ENCODE assay signal across 1 cellular context in genomic region chr3:196948442-196949365, GRCh38.
TF ChIP-seq lines count a peak whose summit lies in the region.

No MANE protein-coding gene starts in this region.

TF ChIP-seq in HepG2, 621 proteins besides CTCF, POLR2A, EP300 and RAD21 (continued from another document):
- no peak for TF ChIP-seq ZBTB49 (CRISPR knock-in tag; IDR thresholded peaks at IDR 0.05; ENCODE audit: borderline replicate concordance)
- TF ChIP-seq ZNF777 (CRISPR knock-in tag; IDR thresholded peaks at IDR 0.05) = no peak
- TF ChIP-seq ATF2 (CRISPR knock-in tag; IDR thresholded peaks at IDR 0.05) = no peak
- 0 out of 2 replicates have a peak, but pooled peaks have one; percentile 51 for TF ChIP-seq RXRA (CRISPR knock-in tag; IDR thresholded peaks at IDR 0.05)
- peak; percentile 32; the same call in 1 of the 2 replicates for TF ChIP-seq PATZ1 (CRISPR knock-in tag; IDR thresholded peaks at IDR 0.05)
- peak; percentile 95; the same call in 1 of the 2 replicates for TF ChIP-seq ZBTB4 (CRISPR knock-in tag; IDR thresholded peaks at IDR 0.05; ENCODE audit: borderline replicate concordance)
- peak; percentile 24; the same call in 1 of the 2 replicates for TF ChIP-seq ZNF768 (CRISPR knock-in tag; IDR thresholded peaks at IDR 0.05)
- TF ChIP-seq SMAD3 (CRISPR knock-in tag; IDR thresholded peaks at IDR 0.05) = no peak
- peak; percentile 77 for TF ChIP-seq SP4 (CRISPR knock-in tag; IDR thresholded peaks at IDR 0.05)
- no peak for TF ChIP-seq HNF4G (IDR thresholded peaks at IDR 0.05; ENCODE audit: borderline replicate concordance, low read depth, low read length)
- no peak for TF ChIP-seq HNF4G (CRISPR knock-in tag; IDR thresholded peaks at IDR 0.05; ENCODE audit: borderline replicate concordance, low read depth)
- TF ChIP-seq TFAP4 (IDR thresholded peaks at IDR 0.05; ENCODE audit: borderline replicate concordance, low read depth) = 0 out of 2 replicates have a peak, but pooled peaks have one; percentile 24
- TF ChIP-seq ZNF207 (IDR thresholded peaks at IDR 0.05; ENCODE audit: borderline replicate concordance) = no peak
- TF ChIP-seq SP2 (CRISPR knock-in tag; IDR thresholded peaks at IDR 0.05) = no peak
- TF ChIP-seq SNAPC4 (CRISPR knock-in tag; IDR thresholded peaks at IDR 0.05) = no peak
- TF ChIP-seq ZBTB38 (CRISPR knock-in tag; IDR thresholded peaks at IDR 0.05) = peak; percentile 99
- TF ChIP-seq RXRB (CRISPR knock-in tag; IDR thresholded peaks at IDR 0.05; ENCODE audit: borderline replicate concordance) = 0 out of 2 replicates have a peak, but pooled peaks have one; percentile 50
- TF ChIP-seq MXI1 (IDR thresholded peaks at IDR 0.05; ENCODE audit: borderline replicate concordance, low read depth, low read length) = no peak
- no peak for TF ChIP-seq KLF9 (CRISPR knock-in tag; IDR thresholded peaks at IDR 0.05; ENCODE audit: low read depth)
